In the genomic region with DNA sequence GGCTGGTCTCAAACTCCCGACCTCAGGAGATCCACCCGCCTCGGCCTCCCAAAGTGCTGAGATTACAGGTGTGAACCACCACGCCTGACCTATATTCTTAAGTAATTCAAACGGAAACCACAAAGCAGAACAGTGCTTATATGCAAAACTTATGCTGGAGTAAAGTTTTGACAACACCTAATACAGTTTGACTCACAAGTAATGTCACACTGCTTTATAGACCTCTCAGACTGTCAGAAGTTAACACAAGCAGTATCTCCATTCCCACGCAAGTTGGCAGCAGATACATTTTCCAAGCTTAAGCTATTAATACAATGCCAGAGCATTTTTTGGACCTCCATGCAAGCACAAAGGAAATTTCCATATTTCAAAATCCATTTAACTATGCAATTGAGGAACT, we compare ENCODE assay signal across 15 cellular contexts. TPM values are rescaled to one million over a fixed set of nuclear protein-coding genes. Genes with fewer than 3 reads are reported as not detected.
DNase-seq lines count a peak whose midpoint lies in the region; ATAC-seq and TF ChIP-seq lines count a peak whose summit lies in the region.
"Had no signal": no experiment of that assay in that cellular context is flagged by ENCODE, and none has a peak within 500 bp of the region (broad histone marks: within the 10 kb centered on the region; RNA-seq: fewer than 3 reads in every experiment).

No MANE protein-coding gene starts in this region.

- peaks cover 28 to 50% of the 10 kb centered on the region in 2 donors for H3K4me1 Mint-ChIP-seq in immature natural killer cell
- H3K4me1 Mint-ChIP-seq: nephron progenitor cell had no signal

- peaks cover 19% of the 10 kb centered on the region for H3K36me3 ChIP-seq in right atrium auricular region
- no peaks in the 10 kb centered on the region for H3K36me3 ChIP-seq in breast epithelium

- DNase-seq in Right ventricle myocardium superior, result no peak
- DNase-seq in right atrium auricular region (ENCODE audit: low spot score), result no peak
- peak; percentile 15 for DNase-seq in NAMALWA (ENCODE audit: low spot score)
- DNase-seq in immature natural killer cell, result no peak
- DNase-seq in germinal center (ENCODE audit: low spot score), result no peak
- no peak for DNase-seq in breast epithelium (ENCODE audit: low spot score in 2 of 2)
- no peak for DNase-seq in activated CD4-positive, CD25-positive, alpha-beta regulatory T cell (lab: John Stamatoyannopoulos, UW)
- DNase-seq: activated CD8-positive, alpha-beta memory T cell treated with anti-CD3 and anti-CD28 coated beads for 24 hours; activated effector memory CD4-positive, alpha-beta T cell treated with anti-CD3 and anti-CD28 coated beads, Interleukin-2, amount 50 U/mL, for 16 hours; lower lobe of right lung; NCI-H1092; nephron progenitor cell; right lobe of liver; stimulated activated CD4-positive, alpha-beta T cell treated with anti-CD3 and anti-CD28 coated beads, Interleukin-4, amount 100 ng/mL, for 4 hours had no signal

- intact Hi-C loops in Right ventricle myocardium superior (cut with DNase I) (no loop called here), breast epithelium (cut with DNase I; ENCODE audit: low total_unique reads) (no loop called here)

- peak overlapping the region in 5 of 6 donors; percentile 3 to 78 (median 53) for H3K27ac Mint-ChIP-seq in immature natural killer cell
- H3K27ac Mint-ChIP-seq: nephron progenitor cell had no signal

- H3K27me3 Mint-ChIP-seq in immature natural killer cell (ENCODE audit: low read depth in 3 of 3), result no peaks in the 10 kb centered on the region

- H3K9me3 ChIP-seq in right atrium auricular region, result no peaks in the 10 kb centered on the region
- H3K9me3 ChIP-seq in breast epithelium, result no peaks in the 10 kb centered on the region
- H3K9me3 ChIP-seq: lower lobe of right lung, right lobe of liver had no signal

- H3K27me3 ChIP-seq in right atrium auricular region (no peaks in the 10 kb centered on the region), breast epithelium (no peaks in the 10 kb centered on the region)
- H3K27me3 ChIP-seq: right lobe of liver had no signal

- no peaks in the 10 kb centered on the region for H3K9me3 Mint-ChIP-seq in immature natural killer cell

- peaks cover 0 to 17% (median 14%) of the 10 kb centered on the region in 3 donors for H3K36me3 Mint-ChIP-seq in immature natural killer cell

- TF ChIP-seq CTCF in right atrium auricular region (IDR thresholded peaks at IDR 0.05), result no peak
- no peak for TF ChIP-seq CTCF in breast epithelium (IDR thresholded peaks at IDR 0.05)

- no peak overlapping the region for H3K4me3 Mint-ChIP-seq in immature natural killer cell
- H3K4me3 Mint-ChIP-seq: nephron progenitor cell had no signal

- no peak for TF ChIP-seq POLR2A in breast epithelium (IDR thresholded peaks at IDR 0.05)

- H3K4me1 ChIP-seq in right atrium auricular region, result peaks cover 0 to 26% of the 10 kb centered on the region in 2 donors
- H3K4me1 ChIP-seq in breast epithelium, result no peaks in the 10 kb centered on the region
- H3K4me1 ChIP-seq: right lobe of liver had no signal

- peak overlapping the region in 1 of 2 donors; percentile 24 for H3K27ac ChIP-seq in right atrium auricular region
- no peak overlapping the region for H3K27ac ChIP-seq in breast epithelium
- H3K27ac ChIP-seq: lower lobe of right lung, right lobe of liver had no signal

- no peak overlapping the region for H3K4me3 ChIP-seq in right atrium auricular region
- H3K4me3 ChIP-seq in breast epithelium, result no peak overlapping the region
- H3K4me3 ChIP-seq: lower lobe of right lung, right lobe of liver had no signal

- peak; percentile 88 for ATAC-seq in Right ventricle myocardium superior (ENCODE audit: poor library complexity)
- no peak for ATAC-seq in GM21526 (IDR thresholded peaks at IDR 0.05; ENCODE audit: low FRiP score, unreplicated experiment)
- ATAC-seq: right lobe of liver had no signal

RNA-seq across cellular contexts. Expression of a gene that starts 21.1 kb away (rescaled TPM):
- total RNA-seq in Right ventricle myocardium superior (6.2 TPM), right atrium auricular region (10 to 100 TPM in 1 of 2 donors, 1 to 10 TPM in 1; 3.2 to 11.1 TPM), breast epithelium (10 to 100 TPM in 1 of 3 donors, 1 to 10 TPM in 2; 7.0 to 16.8 (median 9.2) TPM)
- 1 to 10 TPM; 1.3 to 2.3 (median 1.4) TPM for polyA plus RNA-seq in immature natural killer cell

RNA-seq across cellular contexts. Expression of a gene that starts 26.5 kb away (rescaled TPM):
- total RNA-seq in Right ventricle myocardium superior (5.0 TPM), right atrium auricular region (1 to 10 TPM; 1.8 to 4.6 TPM), breast epithelium (10 to 100 TPM in 1 of 3 donors, 1 to 10 TPM in 2; 8.2 to 16.2 (median 9.3) TPM)
- polyA plus RNA-seq in immature natural killer cell, result 10 to 100 TPM in 1 of 3 donors, 1 to 10 TPM in 2; 3.8 to 12.6 (median 8.5) TPM

RNA-seq across cellular contexts. Expression of a gene that starts 27.1 kb away (rescaled TPM):
- total RNA-seq in Right ventricle myocardium superior, result 19.5 TPM
- total RNA-seq in right atrium auricular region, result 10 to 100 TPM; 16.0 to 18.9 TPM
- 10 to 100 TPM in 1 of 3 donors, 1 to 10 TPM in 2; 9.1 to 16.3 (median 9.7) TPM for polyA plus RNA-seq in immature natural killer cell
- 10 to 100 TPM; 25.1 to 58.2 (median 31.5) TPM for total RNA-seq in breast epithelium
